Comparison of ENCODE assay signal across 8 cellular contexts in the genomic region with DNA sequence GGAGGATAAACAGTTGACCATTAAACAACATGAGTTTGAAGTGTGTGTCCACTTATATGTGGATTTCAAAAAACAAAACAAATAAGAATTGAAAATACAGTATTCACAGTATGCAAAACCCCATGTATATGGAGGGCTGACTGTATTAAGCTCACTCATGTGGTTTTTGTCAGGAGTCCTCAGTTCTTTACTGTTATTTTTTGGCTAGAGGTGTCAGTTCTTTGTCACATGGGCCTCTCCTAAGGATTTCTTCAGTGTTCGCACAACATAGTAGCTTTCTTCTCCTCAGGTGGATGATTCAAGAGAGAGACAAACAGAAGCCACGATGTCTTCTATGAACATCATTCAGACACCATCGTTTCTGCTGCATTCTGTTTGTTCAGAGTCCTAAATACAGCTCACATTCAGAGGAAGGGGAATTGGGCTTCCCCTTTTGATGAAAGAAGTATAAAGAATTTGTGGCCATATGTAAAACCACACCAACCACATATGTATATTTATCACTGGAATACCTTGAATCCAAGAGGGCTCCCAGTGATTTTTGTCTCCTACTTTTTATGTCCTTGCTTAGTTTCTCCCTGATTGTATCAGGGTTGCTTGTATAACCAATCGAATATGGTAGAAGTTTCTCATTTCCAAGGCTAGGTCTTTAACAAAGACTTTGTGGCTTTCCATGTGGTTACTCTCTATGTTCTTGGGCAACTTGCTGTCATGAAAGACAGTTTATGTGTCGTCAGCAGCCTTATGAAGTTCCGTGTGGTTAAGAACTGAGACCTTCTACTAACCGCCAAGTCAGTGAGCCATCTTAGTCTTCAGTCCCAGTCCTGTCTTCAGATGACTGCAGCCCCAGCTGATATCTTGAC. TPM values are rescaled to one million over a fixed set of nuclear protein-coding genes. Genes with fewer than 3 reads are reported as not detected.
DNase-seq lines count a peak whose midpoint lies in the region; ATAC-seq and TF ChIP-seq lines count a peak whose summit lies in the region.

No MANE protein-coding gene starts in this region.

- ATAC-seq in GM21529 (IDR thresholded peaks at IDR 0.05; ENCODE audit: unreplicated experiment) = peak; percentile 97

- WGBS in stomach, 5 donors = 75 to 87% (median 85%) methylated on average over 7 of the region's 7 CpGs

- no peak for TF ChIP-seq CTCF in stomach (IDR thresholded peaks at IDR 0.05)

- H3K36me3 ChIP-seq in KOPT-K1 (ENCODE audit: insufficient read depth, low read length) (no peaks in the 10 kb centered on the region), stomach (no peaks in the 10 kb centered on the region)

- H3K4me3 ChIP-seq in stomach = no peak overlapping the region

- H3K4me1 ChIP-seq in stomach = peaks cover 0 to 22% (median 12%) of the 10 kb centered on the region in 4 donors

- H3K27me3 ChIP-seq in stomach = no peaks in the 10 kb centered on the region

- intact Hi-C loops in stomach (cut with DNase I; ENCODE audit: low total_unique reads) = no loop called here

- DNase-seq in Daoy (ENCODE audit: low read depth) (peak; percentile 12), activated T-cell treated with anti-CD3 and anti-CD28 coated beads for 48 hours (ENCODE audit: low read depth) (peak; percentile 31), NCI-H2107 treated with DMSO at 0.1 percent for 48 hours (lab: John Stamatoyannopoulos, UW; ENCODE audit: unreplicated experiment) (no peak), stomach (no peak), EL (no peak)
- peak; percentile 58 for DNase-seq in stimulated activated CD4-positive, alpha-beta T cell treated with anti-CD3 and anti-CD28 coated beads, Interleukin-15, amount 100 ng/mL, for 24 hours

- no peak for TF ChIP-seq EP300 in stomach (IDR thresholded peaks at IDR 0.05)

- peak overlapping the region; percentile 14 for H3K27ac ChIP-seq in KOPT-K1 (ENCODE audit: low read depth, low read length, poor library complexity, severe bottlenecking)
- H3K27ac ChIP-seq in stomach = no peak overlapping the region

- no peaks in the 10 kb centered on the region for H3K9me3 ChIP-seq in KOPT-K1 (ENCODE audit: insufficient read depth, low read length, poor library complexity, severe bottlenecking)
- no peaks in the 10 kb centered on the region for H3K9me3 ChIP-seq in stomach

- TF ChIP-seq POLR2A in stomach (IDR thresholded peaks at IDR 0.05) = no peak

RNA-seq across cellular contexts. Expression of gene MNAT1, which starts 18.9 kb away (rescaled TPM):
- 91.6 and 111 TPM in 2 replicates for total RNA-seq in Daoy (2014; rRNA removed; shearing (Covaris generic))
- 100 to 1,000 TPM in 1 of 5 donors, 10 to 100 TPM in 4; 10.3 to 150 (median 43.3) TPM for total RNA-seq in stomach
- polyA plus RNA-seq in stomach = 10 to 100 TPM; 13.4 to 20.9 (median 18.9) TPM

RNA-seq across cellular contexts. Expression of gene SIX4, which starts 29.3 kb away (rescaled TPM):
- total RNA-seq in Daoy (2014; rRNA removed; shearing (Covaris generic)) = 13.9 and 20.6 TPM in 2 replicates
- 1 to 10 TPM in 4 of 5 donors, not detected in 1; 1.8 to 5.8 (median 3.9) TPM for total RNA-seq in stomach
- polyA plus RNA-seq in stomach = 1 to 10 TPM in 1 of 3 donors, under 1 TPM in 2; 0.35 to 1.5 (median 0.75) TPM

Comparison
In these comparisons a context has a peak if more than half of its experiments do, and no peak if none do; other contexts are left out.
1. DNase-seq: peak in Daoy (single experiment), activated T-cell treated with anti-CD3 and anti-CD28 coated beads for 48 hours (single experiment) and stimulated activated CD4-positive, alpha-beta T cell treated with anti-CD3 and anti-CD28 coated beads, Interleukin-15, amount 100 ng/mL, for 24 hours (single experiment); none in NCI-H2107 treated with DMSO at 0.1 percent for 48 hours (single experiment), stomach (single experiment) and EL (single experiment).